8 cellular contexts compared by ENCODE assay signal in the genomic region with DNA sequence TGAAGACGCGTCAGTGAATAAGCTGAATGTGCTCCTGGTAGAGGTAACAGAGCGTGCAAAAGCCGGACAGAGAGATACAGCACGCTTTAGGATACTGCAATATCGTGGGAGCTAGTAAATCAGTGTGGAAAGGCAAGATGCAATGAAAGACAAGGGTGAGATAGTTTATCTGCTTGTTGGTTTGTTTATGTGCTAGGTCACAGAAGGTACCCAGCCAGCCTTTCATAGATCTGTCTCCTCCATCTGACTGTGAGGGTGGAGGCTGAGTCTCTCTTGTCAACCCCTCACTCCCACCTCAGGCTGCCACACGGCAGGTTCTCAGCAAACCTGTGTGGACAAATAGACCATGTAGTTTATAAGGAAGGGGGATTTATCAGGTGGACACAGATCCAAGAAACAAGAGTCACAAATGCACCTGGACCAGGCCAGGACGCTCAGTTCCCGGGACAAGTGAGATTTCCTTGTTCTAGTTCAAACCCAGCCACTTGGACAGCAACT. TPM values are rescaled to one million over a fixed set of nuclear protein-coding genes. Genes with fewer than 3 reads are reported as not detected.
A peak's percentile ranks its signal among the peaks of the same experiment; 100 is the strongest.
DNase-seq lines count a peak whose midpoint lies in the region; ATAC-seq, FAIRE-seq and TF ChIP-seq lines count a peak whose summit lies in the region.

No MANE protein-coding gene starts in this region.

- CTCF ChIA-PET in activated CD4-positive, alpha-beta T cell treated with anti-CD3 and anti-CD28 coated beads for 36 hours (lab: Charles Lee), result interaction anchor here (0.5 to 3.4 kb wide), 6 partner anchors 8 to 415 kb away, joined by 3 to 9 read pairs (median 4); no protein-coding TSS in a partner anchor

- H3K36me3 ChIP-seq in ascending aorta, result peaks cover 2 to 4% of the 10 kb centered on the region in 2 donors

- intact Hi-C loops in activated CD4-positive, alpha-beta T cell treated with anti-CD3 and anti-CD28 coated beads for 36 hours (cut with DNase I, micrococcal nuclease), result loop anchor here in 1 of 2 experiments (1.0 kb wide), 3 partner anchors 21 to 290 kb away; a partner anchor contains a TSS
- intact Hi-C loops in ascending aorta (cut with DNase I), result loop anchor here (1.0 to 5.0 kb wide), 4 partner anchors 21 to 415 kb away; a partner anchor contains a TSS

- no peak for FAIRE-seq in urothelium cell line (lab: Jason Lieb, UNC)

- peaks cover 21% of the 10 kb centered on the region for H3K4me1 Mint-ChIP-seq in activated CD4-positive, alpha-beta T cell treated with anti-CD3 and anti-CD28 coated beads for 36 hours

- H3K27ac ChIP-seq in ascending aorta (peak overlapping the region; percentile 24 to 51), substantia nigra (ENCODE audit: low read depth, low read length, poor library complexity, severe bottlenecking) (peak overlapping the region; percentile 98)

- H3K9me3 ChIP-seq in ascending aorta, result no peaks in the 10 kb centered on the region

- peak overlapping the region; percentile 80 for H3K4me3 Mint-ChIP-seq in activated CD4-positive, alpha-beta T cell treated with anti-CD3 and anti-CD28 coated beads for 36 hours

- H3K9me3 Mint-ChIP-seq in activated CD4-positive, alpha-beta T cell treated with anti-CD3 and anti-CD28 coated beads for 36 hours (ENCODE audit: low read depth), result no peaks in the 10 kb centered on the region

- TF ChIP-seq CTCF in ascending aorta (IDR thresholded peaks at IDR 0.05), result no peak

- no peak for DNase-seq in activated CD4-positive, alpha-beta T cell treated with anti-CD3 and anti-CD28 coated beads for 36 hours
- DNase-seq in activated CD4-positive, alpha-beta T cell treated with anti-CD3 and anti-CD28 coated beads, Interleukin-2, amount 50 U/mL, for 4 hours, result no peak
- DNase-seq in ascending aorta (ENCODE audit: low spot score in 2 of 2) (no peak), left lobe of liver (ENCODE audit: low spot score) (no peak), substantia nigra (lab: John Stamatoyannopoulos, UW) (peak in 4 of 49 donors; percentile 49 to 65 (median 56)), midbrain (lab: John Stamatoyannopoulos, UW) (no peak), urothelium cell line (ENCODE audit: low spot score) (no peak)

- POLR2A ChIA-PET in activated CD4-positive, alpha-beta T cell treated with anti-CD3 and anti-CD28 coated beads for 36 hours (lab: Charles Lee), result interaction anchor here (0.6 kb wide), 2 partner anchors 39 to 360 kb away, joined by 3 read pairs; a partner anchor contains a TSS

- peak overlapping the region; percentile 65 for H3K27ac Mint-ChIP-seq in activated CD4-positive, alpha-beta T cell treated with anti-CD3 and anti-CD28 coated beads for 36 hours

- peak overlapping the region in 1 of 2 donors; percentile 90 for H3K4me3 ChIP-seq in ascending aorta

- H3K27me3 Mint-ChIP-seq in activated CD4-positive, alpha-beta T cell treated with anti-CD3 and anti-CD28 coated beads for 36 hours, result no peaks in the 10 kb centered on the region

- ATAC-seq in activated CD4-positive, alpha-beta T cell treated with anti-CD3 and anti-CD28 coated beads for 36 hours, result no peak
- peak; percentile 3 for ATAC-seq in left lobe of liver
- ATAC-seq in HG03097 (IDR thresholded peaks at IDR 0.05; ENCODE audit: low FRiP score, unreplicated experiment), result no peak

- no peaks in the 10 kb centered on the region for H3K36me3 Mint-ChIP-seq in activated CD4-positive, alpha-beta T cell treated with anti-CD3 and anti-CD28 coated beads for 36 hours (ENCODE audit: low read depth)

- peaks cover 0 to 17% of the 10 kb centered on the region in 2 donors for H3K4me1 ChIP-seq in ascending aorta

- H3K27me3 ChIP-seq in ascending aorta, result no peaks in the 10 kb centered on the region

RNA-seq across cellular contexts. Expression of a gene that starts 1.0 kb away (rescaled TPM):
- 10 to 100 TPM; 19.3 to 25.7 TPM for total RNA-seq in activated CD4-positive, alpha-beta T cell treated with anti-CD3 and anti-CD28 coated beads for 36 hours
- 123 TPM for total RNA-seq in ascending aorta
- 28.2 TPM for total RNA-seq in left lobe of liver

RNA-seq across cellular contexts. Expression of a gene that starts 21.3 kb away (rescaled TPM):
- 10 to 100 TPM; 69.3 to 72.6 TPM for total RNA-seq in activated CD4-positive, alpha-beta T cell treated with anti-CD3 and anti-CD28 coated beads for 36 hours
- total RNA-seq in ascending aorta, result 73.8 TPM
- total RNA-seq in left lobe of liver, result 70.7 TPM

RNA-seq across cellular contexts. Expression of a gene that starts 21.7 kb away (rescaled TPM):
- under 1 TPM; 0.16 to 0.25 TPM for total RNA-seq in activated CD4-positive, alpha-beta T cell treated with anti-CD3 and anti-CD28 coated beads for 36 hours
- total RNA-seq in ascending aorta (17.1 TPM), left lobe of liver (0.13 TPM)

RNA-seq across cellular contexts. Expression of a gene that starts 32.5 kb away (rescaled TPM):
- total RNA-seq in activated CD4-positive, alpha-beta T cell treated with anti-CD3 and anti-CD28 coated beads for 36 hours, result 100 to 1,000 TPM; 106 to 145 TPM
- total RNA-seq in ascending aorta (88.7 TPM), left lobe of liver (101 TPM)

Comparison
In these comparisons a context has a peak if more than half of its experiments do, and no peak if none do; other contexts are left out.
1. RNA of a gene that starts 21.7 kb away (total RNA-seq): 17.1 TPM in ascending aorta (single experiment); 0.16 to 0.25 TPM in activated CD4-positive, alpha-beta T cell treated with anti-CD3 and anti-CD28 coated beads for 36 hours and 0.13 TPM in left lobe of liver (single experiment); every median in the first group is over 10 times any median in the second.